In genomic region chr14:104197449-104198247, GRCh38 we compare ENCODE assay signal across 21 cellular contexts. TPM values are rescaled to one million over a fixed set of nuclear protein-coding genes. Genes with fewer than 3 reads are reported as not detected.
DNase-seq lines count a peak whose midpoint lies in the region; ATAC-seq, FAIRE-seq and TF ChIP-seq lines count a peak whose summit lies in the region.
"Had no signal": no experiment of that assay in that cellular context is flagged by ENCODE, and none has a peak within 500 bp of the region (broad histone marks: within the 10 kb centered on the region; RNA-seq: fewer than 3 reads in every experiment).

No MANE protein-coding gene starts in this region.

- DNase-seq in HepG2 (ENCODE audit: low spot score) (no peak), right lobe of liver (no peak), H1 (ENCODE audit: low read depth in 1 of 2, low spot score in 2 of 2) (no peak), NCI-H1436 (lab: John Stamatoyannopoulos, UW) (no peak)
- DNase-seq: AML-193; Caco-2; Calu3; CD4-positive, alpha-beta T cell; CD8-positive, alpha-beta T cell; DMS79 treated with DMSO at 0.1 percent for 48 hours; GF-D8 had no signal

- H3K27me3 ChIP-seq in HepG2 (ENCODE audit: control insufficient read depth in 1 of 2, insufficient read depth in 2 of 2, low read length in 2 of 2) (peaks cover 6 to 16% of the 10 kb centered on the region in 2 experiments; a peak in 4 of 5 replicates), right lobe of liver (no peaks in the 10 kb centered on the region), H1 (replicated peaks in 1 of 4; ENCODE audit: control insufficient read depth in 3 of 4, extremely low read depth in 1 of 4, insufficient read depth in 3 of 4, low read length in 3 of 4) (peaks cover 0 to 1% (median 0%) of the 10 kb centered on the region in 4 experiments; a peak in 1 of 7 replicates)

- no peak for TF ChIP-seq RAD21 in HepG2 (CRISPR knock-in tag; IDR thresholded peaks at IDR 0.05)
- TF ChIP-seq RAD21 in H1 (IDR thresholded peaks at IDR 0.05 in 1 of 2, conservative IDR thresholded peaks at IDR 0.05 in 1 of 2; ENCODE audit: low read depth in 2 of 2, low read length in 2 of 2) = no peak

- no peak overlapping the region for H2BK5ac ChIP-seq in H1 (ENCODE audit: low read depth, low read length)

- no peaks in the 10 kb centered on the region for H3K79me1 ChIP-seq in H1 (ENCODE audit: low read depth, low read length)

- TF ChIP-seq EP300 in HepG2 (IDR thresholded peaks at IDR 0.05; ENCODE audit: low read depth in 2 of 2, low read length in 2 of 2) (no peak), HepG2 (CRISPR knock-in tag; IDR thresholded peaks at IDR 0.05; ENCODE audit: borderline replicate concordance) (no peak), H1 (IDR thresholded peaks at IDR 0.05; ENCODE audit: borderline replicate concordance in 1 of 2, low read depth in 2 of 2, low read length in 2 of 2) (no peak)

- in situ Hi-C loops in HepG2 (cut with HindIII; ENCODE audit: extremely low pct_ligation_motif_present, low pct_unique_long_range_greater_than_20kb) = no loop called here

- POLR2A ChIA-PET in HepG2 (lab: Yijun Ruan, JAX) (no interaction called here), HEK293 (lab: Yijun Ruan, JAX) (no interaction called here), H1 (lab: Charles Lee; ENCODE audit: partially characterized antibody) (no interaction called here)

- H3K4me2 ChIP-seq in HepG2 (ENCODE audit: low read depth, low read length) (no peak overlapping the region), H1 (ENCODE audit: insufficient read depth in 1 of 2, low read depth in 2 of 2, low read length in 2 of 2) (no peak overlapping the region)
- H3K4me2 ChIP-seq: A549 had no signal

- no peak overlapping the region for H3K18ac ChIP-seq in H1 (ENCODE audit: extremely low read depth, low read length)

- H4K91ac ChIP-seq in H1 (replicated peaks; ENCODE audit: insufficient read length, low read length) = no peak overlapping the region

- no peak overlapping the region for H3K9ac ChIP-seq in HepG2 (ENCODE audit: insufficient read depth, low read depth, low read length)
- no peak overlapping the region for H3K9ac ChIP-seq in H1 (replicated peaks in 1 of 4; ENCODE audit: extremely low read depth in 1 of 4, low read depth in 3 of 4, low read length in 3 of 4)

- no peak overlapping the region for H3K23ac ChIP-seq in H1 (ENCODE audit: insufficient read length)

- no peak overlapping the region for H3K4ac ChIP-seq in H1 (replicated peaks; ENCODE audit: insufficient read length, low read depth, low read length)

- no peak overlapping the region for H3K27ac ChIP-seq in HepG2 (ENCODE audit: extremely low read length, insufficient read depth, low read length)
- no peak overlapping the region for H3K27ac ChIP-seq in right lobe of liver
- H3K27ac ChIP-seq in HEK293 (ENCODE audit: extremely low read depth, low read depth, low read length) = no peak overlapping the region
- no peak overlapping the region for H3K27ac ChIP-seq in H1 (ENCODE audit: low read depth, low read length)
- H3K27ac ChIP-seq: 22Rv1, A549, C4-2B had no signal

- no peak overlapping the region for H2AK5ac ChIP-seq in H1 (ENCODE audit: low read depth, low read length)

- no peak overlapping the region for H4K5ac ChIP-seq in H1 (ENCODE audit: insufficient read length, low read depth, low read length)

- H2AFZ ChIP-seq in HepG2 (ENCODE audit: low read length) = no peak overlapping the region
- no peak overlapping the region for H2AFZ ChIP-seq in H1 (ENCODE audit: low read length)

- H2BK12ac ChIP-seq in H1 (ENCODE audit: low read depth, low read length) = no peak overlapping the region

- CTCF ChIA-PET in HepG2 (lab: Yijun Ruan, JAX; ENCODE audit: low intra/inter-chr PET ratio, low total read pairs) (no interaction called here), HEK293 (lab: Yijun Ruan, JAX) (interaction anchor here (0.7 kb wide), 1 partner anchor 26 kb away, joined by 4 read pairs; no protein-coding TSS in a partner anchor), H1 (lab: Charles Lee; ENCODE audit: partially characterized antibody) (interaction anchor here (2.3 kb wide), 1 partner anchor 11 kb away, joined by 12 read pairs; no protein-coding TSS in a partner anchor)

- 2% methylated on average over 5 of the region's 5 CpGs for WGBS in HepG2 (ENCODE audit: low lambda C conversion rate)
- WGBS in right lobe of liver (ENCODE audit: insufficient coverage, low coverage, low lambda C conversion rate, missing lambda C conversion rate) = 67% methylated on average over 5 of the region's 5 CpGs
- 88 to 100% methylated on average over 4 to 5 of the region's 5 CpGs for WGBS in H1 (ENCODE audit: extremely low coverage in 1 of 2, insufficient coverage in 1 of 2, insufficient read length in 1 of 2, insufficient replicate concordance in 2 of 2, low coverage in 1 of 2, low lambda C conversion rate in 2 of 2, missing lambda C conversion rate in 1 of 2), 2 experiments

- peaks cover 9% of the 10 kb centered on the region; the same call in 1 of the 2 replicates for H3K23me2 ChIP-seq in H1 (ENCODE audit: low read depth, low read length)

- no peaks in the 10 kb centered on the region for H3K79me2 ChIP-seq in HepG2 (ENCODE audit: insufficient read depth, low read length)
- no peaks in the 10 kb centered on the region for H3K79me2 ChIP-seq in H1 (ENCODE audit: control insufficient read depth in 1 of 2, insufficient read depth in 2 of 2, low read length in 2 of 2)

- no peak overlapping the region for H3K14ac ChIP-seq in H1 (ENCODE audit: insufficient read length)

- intact Hi-C loops in HepG2 (cut with micrococcal nuclease; ENCODE audit: unreplicated experiment) = no loop called here
- intact Hi-C loops in right lobe of liver (cut with DNase I) = no loop called here

- FAIRE-seq in HepG2 (lab: Jason Lieb, UNC) = no peak
- FAIRE-seq in H1 (lab: Jason Lieb, UNC) = no peak
- FAIRE-seq: A549, D721Med, G401.6, GM12891, GM19239 had no signal

- H3K4me3 ChIP-seq in HepG2 (replicated peaks in 1 of 3; ENCODE audit: insufficient read depth in 1 of 3, low read depth in 2 of 3, low read length in 3 of 3) (no peak overlapping the region), right lobe of liver (no peak overlapping the region), HEK293 (ENCODE audit: low read depth, low read length) (no peak overlapping the region), H1 (ENCODE audit: extremely low read depth in 1 of 4, insufficient read depth in 2 of 4, low read depth in 3 of 4, low read length in 4 of 4) (no peak overlapping the region)
- H3K4me3 ChIP-seq: A549 had no signal

- H3K36me3 ChIP-seq in HepG2 (replicated peaks in 1 of 2; ENCODE audit: control insufficient read depth in 1 of 2, insufficient read depth in 2 of 2, low read length in 2 of 2) = no peaks in the 10 kb centered on the region
- H3K36me3 ChIP-seq in right lobe of liver = no peaks in the 10 kb centered on the region
- no peaks in the 10 kb centered on the region for H3K36me3 ChIP-seq in HEK293 (ENCODE audit: control insufficient read depth in 2 of 2, insufficient read depth in 1 of 2, low read length in 2 of 2)
- H3K36me3 ChIP-seq in H1 (ENCODE audit: control insufficient read depth in 2 of 4, insufficient read depth in 4 of 4, low read length in 3 of 4) = no peaks in the 10 kb centered on the region

- no peak overlapping the region for H4K8ac ChIP-seq in H1 (ENCODE audit: extremely low read depth, insufficient read depth, low read length)

- H2BK15ac ChIP-seq in H1 (ENCODE audit: low read length) = no peak overlapping the region

- no peak for TF ChIP-seq CTCF in HepG2 (CRISPR knock-in tag; IDR thresholded peaks at IDR 0.05)
- TF ChIP-seq CTCF in right lobe of liver (IDR thresholded peaks at IDR 0.05) = no peak
- no peak for TF ChIP-seq CTCF in HEK293 (tag by site-specific recombination; IDR thresholded peaks at IDR 0.05)
- TF ChIP-seq CTCF in H1 (IDR thresholded peaks at IDR 0.05; ENCODE audit: control extremely low read depth in 1 of 3, insufficient read depth in 1 of 3, low read depth in 1 of 3, low read length in 3 of 3) = no peak

- H2BK20ac ChIP-seq in H1 (ENCODE audit: low read length) = no peak overlapping the region

- H3K4me1 ChIP-seq in HepG2 (ENCODE audit: insufficient read depth, low read length) (no peaks in the 10 kb centered on the region), right lobe of liver (no peaks in the 10 kb centered on the region), HEK293 (ENCODE audit: control insufficient read depth, insufficient read depth, low read length) (no peaks in the 10 kb centered on the region), H1 (replicated peaks in 1 of 4; ENCODE audit: control insufficient read depth in 3 of 4, insufficient read depth in 4 of 4, low read length in 3 of 4) (peaks cover 0 to 3% (median 0%) of the 10 kb centered on the region in 4 experiments; a peak in 2 of 7 replicates)
- H3K4me1 ChIP-seq: A549, Caco-2 had no signal

- H4K20me1 ChIP-seq in HepG2 (ENCODE audit: insufficient read depth, low read length) = no peaks in the 10 kb centered on the region
- peaks cover 0 to 2% of the 10 kb centered on the region in 2 experiments for H4K20me1 ChIP-seq in H1 (replicated peaks in 1 of 2; ENCODE audit: control insufficient read depth in 1 of 2, insufficient read depth in 2 of 2, low read length in 2 of 2)

- BruUV-seq in HepG2 (replicated peaks; lab: Mats Ljungman, UMichigan) = no TSS peak

- ATAC-seq in HepG2 (no peak), right lobe of liver (no peak), GM21515 (IDR thresholded peaks at IDR 0.05; ENCODE audit: unreplicated experiment) (no peak)
- ATAC-seq: A549; CD8-positive, alpha-beta T cell had no signal

- no peaks in the 10 kb centered on the region for H3K9me3 ChIP-seq in HepG2 (ENCODE audit: low read length)
- no peaks in the 10 kb centered on the region for H3K9me3 ChIP-seq in right lobe of liver
- H3K9me3 ChIP-seq in HEK293 (ENCODE audit: control insufficient read depth, insufficient read depth, low read depth, low read length) = no peaks in the 10 kb centered on the region
- no peaks in the 10 kb centered on the region for H3K9me3 ChIP-seq in H1 (ENCODE audit: insufficient read depth in 2 of 2, low read depth in 1 of 2, low read length in 1 of 2)
- H3K9me3 ChIP-seq: A549, Caco-2 had no signal

- peak overlapping the region; percentile 9 for H3K56ac ChIP-seq in H1 (replicated peaks; ENCODE audit: insufficient read length, low read depth, low read length)

- no peak overlapping the region for H2BK120ac ChIP-seq in H1 (replicated peaks; ENCODE audit: low read depth, low read length)

- TF ChIP-seq POLR2A in HepG2 (IDR thresholded peaks at IDR 0.05; ENCODE audit: insufficient read depth in 1 of 2, low read depth in 2 of 2, low read length in 2 of 2) (no peak), right lobe of liver (IDR thresholded peaks at IDR 0.05) (no peak), H1 (IDR thresholded peaks at IDR 0.05; ENCODE audit: control extremely low read depth in 1 of 2, low read depth in 2 of 2, low read length in 2 of 2) (no peak)

RNA-seq across cellular contexts. Expression of gene KIF26A, which starts 59.3 kb away (rescaled TPM):
- total RNA-seq in HepG2 (2016; rRNA removed; fragmentation: Illumina TruSeq; extraction: Trizol) = not detected in 2 replicates
- total RNA-seq in HepG2 (2016; cell fraction: cytosol; rRNA removed; fragmentation: Illumina TruSeq; extraction: Trizol; ENCODE audit: low read depth) = not detected in 2 replicates
- not detected in 2 replicates for total RNA-seq in HepG2 (2016; cell fraction: insoluble cytoplasmic fraction; rRNA removed; fragmentation: Illumina TruSeq; extraction: Trizol)
- total RNA-seq in HepG2 (2016; cell fraction: membrane; rRNA removed; fragmentation: Illumina TruSeq; extraction: Trizol) = not detected in 2 replicates
- total RNA-seq in HepG2 (2016; cell fraction: nucleus; rRNA removed; fragmentation: Illumina TruSeq; extraction: Trizol) = not detected in 2 replicates
- not detected in 2 replicates for polyA plus RNA-seq in HepG2 (2011; rRNA removed)
- polyA plus RNA-seq in HepG2 (2011; cell fraction: cytosol; rRNA removed) = not detected in 2 replicates
- not detected in 2 replicates for polyA plus RNA-seq in HepG2 (2011; cell fraction: nucleus; rRNA removed)
- not detected in 2 replicates for polyA plus RNA-seq in HepG2 (2012)
- not detected in 2 replicates for polyA plus RNA-seq in HepG2 (2016; cell fraction: cytosol; fragmentation: Illumina TruSeq; extraction: Trizol; ENCODE audit: low read depth)
- not detected in 2 replicates for polyA plus RNA-seq in HepG2 (2016; cell fraction: insoluble cytoplasmic fraction; fragmentation: Illumina TruSeq; extraction: Trizol; ENCODE audit: low read depth)
- polyA plus RNA-seq in HepG2 (2016; cell fraction: membrane; fragmentation: Illumina TruSeq; extraction: Trizol; ENCODE audit: low read depth) = not detected in 2 replicates
- polyA plus RNA-seq in HepG2 (2016; cell fraction: nucleus; fragmentation: Illumina TruSeq; extraction: Trizol; ENCODE audit: insufficient read depth, low read depth) = not detected in 2 replicates
- polyA minus RNA-seq in HepG2 (2011; rRNA and poly(A)+ RNA removed; ENCODE audit: low replicate concordance) = 0.02 and 12.4 TPM in 2 replicates
- 0.18 and 0.30 TPM in 2 replicates for polyA minus RNA-seq in HepG2 (2011; cell fraction: cytosol; rRNA and poly(A)+ RNA removed)
- 0.13 TPM in 1 of 2 replicates, not detected in the other for polyA minus RNA-seq in HepG2 (2011; cell fraction: nucleus; rRNA and poly(A)+ RNA removed)
- 1 to 10 TPM in 4 of 6 experiments, under 1 TPM in 2; 0.79 to 1.5 (median 1.1) TPM for total RNA-seq in right lobe of liver
- total RNA-seq in H1 (2021; fragmentation: NEBNext Ultra II Directional; extraction: Animal tissue kit (Norgen Biotek cat#: 25700)) = 41.6 and 42.3 TPM in 2 replicates
- polyA plus RNA-seq in H1 (2011; rRNA removed) = 11.5 and 25.9 TPM in 2 replicates
- polyA plus RNA-seq in H1 (2011; cell fraction: cytosol; rRNA removed) = 18.3 TPM
- 49.7 TPM for polyA plus RNA-seq in H1 (2011; cell fraction: nucleus; rRNA removed)
- 14.7 to 22.6 TPM (median 20.0 TPM) in 4 replicates for polyA plus RNA-seq in H1 (2012, experiment 1 of 2)
- 16.2 TPM for polyA plus RNA-seq in H1 (2012, experiment 2 of 2)
- 13.6 TPM for polyA plus RNA-seq in H1 (2013, experiment 1 of 2)
- 12.8 TPM for polyA plus RNA-seq in H1 (2013, experiment 2 of 2)
- 2.8 and 6.1 TPM in 2 replicates for polyA minus RNA-seq in H1 (2011; rRNA and poly(A)+ RNA removed)
- polyA minus RNA-seq in H1 (2011; cell fraction: cytosol; rRNA and poly(A)+ RNA removed) = 24.9 TPM
- 24.4 TPM for polyA minus RNA-seq in H1 (2011; cell fraction: nucleus; rRNA and poly(A)+ RNA removed)
- total RNA-seq: B cell had no signal

Comparison
In these comparisons a context has a peak if more than half of its experiments do, and no peak if none do; other contexts are left out.
1. RNA of gene KIF26A, which starts 59.3 kb away (total RNA-seq): 41.6 to 42.3 TPM in H1; 0.79 to 1.5 TPM in right lobe of liver and not detected in HepG2; every median in the first group is over 10 times any median in the second.
2. Of the 63 proteins assayed by ChIP-seq in both HepG2 and HEK293: peak only in HepG2: none; only in HEK293: SALL2; in both: none; in neither: 62.